ENCODE assay signal across 9 cellular contexts in genomic region chr16:48156790-48157209, GRCh38. TPM values are rescaled to one million over a fixed set of nuclear protein-coding genes. Genes with fewer than 3 reads are reported as not detected.
DNase-seq lines count a peak whose midpoint lies in the region; ATAC-seq, FAIRE-seq and TF ChIP-seq lines count a peak whose summit lies in the region.
"Had no signal": no experiment of that assay in that cellular context is flagged by ENCODE, and none has a peak within 500 bp of the region (broad histone marks: within the 10 kb centered on the region; RNA-seq: fewer than 3 reads in every experiment).

No MANE protein-coding gene starts in this region.

- peak; percentile 76 for FAIRE-seq in HepG2 (lab: Jason Lieb, UNC)

- in situ Hi-C loops in HepG2 (cut with HindIII; ENCODE audit: extremely low pct_ligation_motif_present, low pct_unique_long_range_greater_than_20kb), result no loop called here

- H3K4me2 ChIP-seq in HepG2 (ENCODE audit: low read depth, low read length), result peak overlapping the region; percentile 57

- H3K27me3 ChIP-seq in colonic mucosa (no peaks in the 10 kb centered on the region), HepG2 (ENCODE audit: control insufficient read depth in 1 of 2, insufficient read depth in 2 of 2, low read length in 2 of 2) (peaks cover 4 to 59% of the 10 kb centered on the region in 2 experiments; a peak in 4 of 5 replicates)

- H3K27ac ChIP-seq in colonic mucosa, result no peak overlapping the region
- H3K27ac ChIP-seq in HepG2 (ENCODE audit: extremely low read length, insufficient read depth, low read length), result no peak overlapping the region

- H3K36me3 ChIP-seq in colonic mucosa (no peaks in the 10 kb centered on the region), HepG2 (replicated peaks in 1 of 2; ENCODE audit: control insufficient read depth in 1 of 2, insufficient read depth in 2 of 2, low read length in 2 of 2) (no peaks in the 10 kb centered on the region)

- peak; percentile 77 for TF ChIP-seq RAD21 in HepG2 (CRISPR knock-in tag; IDR thresholded peaks at IDR 0.05)

- no peaks in the 10 kb centered on the region for H4K20me1 ChIP-seq in HepG2 (ENCODE audit: insufficient read depth, low read length)

- H3K9ac ChIP-seq in colonic mucosa (ENCODE audit: low read depth in 2 of 2, low read length in 2 of 2), result no peak overlapping the region
- no peak overlapping the region for H3K9ac ChIP-seq in HepG2 (ENCODE audit: insufficient read depth, low read depth, low read length)

- TF ChIP-seq EP300 in HepG2 (IDR thresholded peaks at IDR 0.05; ENCODE audit: low read depth in 2 of 2, low read length in 2 of 2), result no peak
- TF ChIP-seq EP300 in HepG2 (CRISPR knock-in tag; IDR thresholded peaks at IDR 0.05; ENCODE audit: borderline replicate concordance), result no peak

- WGBS in HepG2 (ENCODE audit: low lambda C conversion rate), result 14% methylated on average over 16 of the region's 16 CpGs

- DNase-seq in D341Med (ENCODE audit: low spot score) (peak; percentile 85), NCI-H524 treated with DMSO at 0.1 percent for 48 hours (lab: John Stamatoyannopoulos, UW) (peak; percentile 6), colonic mucosa (peak; percentile 83), HepG2 (ENCODE audit: low spot score) (peak; percentile 52)
- DNase-seq in activated CD4-positive, alpha-beta T cell treated with anti-CD3 and anti-CD28 coated beads, Interleukin-2, amount 50 U/mL, for 1 hour, result peak; percentile 81
- DNase-seq in stimulated activated CD4-positive, alpha-beta T cell treated with anti-CD3 and anti-CD28 coated beads, Interleukin-4, amount 100 ng/mL, for 1 hour, result peak; percentile 90

- POLR2A ChIA-PET in HepG2 (lab: Yijun Ruan, JAX), result no interaction called here

- H3K4me1 ChIP-seq in colonic mucosa, result no peaks in the 10 kb centered on the region
- peaks cover 8% of the 10 kb centered on the region for H3K4me1 ChIP-seq in HepG2 (ENCODE audit: insufficient read depth, low read length)

- no peaks in the 10 kb centered on the region for H3K79me2 ChIP-seq in HepG2 (ENCODE audit: insufficient read depth, low read length)

- no TSS peak for BruUV-seq in HepG2 (replicated peaks; lab: Mats Ljungman, UMichigan)

- no peak for TF ChIP-seq POLR2A in HepG2 (IDR thresholded peaks at IDR 0.05; ENCODE audit: insufficient read depth in 1 of 2, low read depth in 2 of 2, low read length in 2 of 2)

- H2AFZ ChIP-seq in HepG2 (ENCODE audit: low read length), result no peak overlapping the region

- TF ChIP-seq CTCF in colonic mucosa (IDR thresholded peaks at IDR 0.05), result peak; percentile 96
- TF ChIP-seq CTCF in HepG2 (CRISPR knock-in tag; IDR thresholded peaks at IDR 0.05), result peak; percentile 97

- ATAC-seq in HG02610 (IDR thresholded peaks at IDR 0.05; ENCODE audit: unreplicated experiment) (peak; percentile 32), HepG2 (peak; percentile 88), GM18502 (IDR thresholded peaks at IDR 0.05; ENCODE audit: poor library complexity, unreplicated experiment) (no peak)

- no peaks in the 10 kb centered on the region for H3K9me3 ChIP-seq in colonic mucosa
- no peaks in the 10 kb centered on the region for H3K9me3 ChIP-seq in HepG2 (ENCODE audit: low read length)

- no peak overlapping the region for H3K4me3 ChIP-seq in colonic mucosa
- H3K4me3 ChIP-seq in HepG2 (replicated peaks in 1 of 3; ENCODE audit: insufficient read depth in 1 of 3, low read depth in 2 of 3, low read length in 3 of 3), result peak overlapping the region in 1 of 3 experiments; percentile 31; a peak in 1 of 6 replicates

- intact Hi-C loops in colonic mucosa (cut with DNase I), result loop anchor here (5.0 kb wide), 1 partner anchor 1014 kb away; the partner anchor contains the start of gene NETO2
- intact Hi-C loops in HepG2 (cut with micrococcal nuclease; ENCODE audit: unreplicated experiment), result loop anchor here (2.0 kb wide), 2 partner anchors 898 to 1014 kb away; partner anchors contain the start of gene NETO2

- CTCF ChIA-PET in HepG2 (lab: Yijun Ruan, JAX; ENCODE audit: low intra/inter-chr PET ratio, low total read pairs), result interaction anchor here (1.0 to 2.1 kb wide), 7 partner anchors 8 to 1209 kb away, joined by 3 to 13 read pairs (median 7); partner anchors contain the start of gene NETO2

TF ChIP-seq in HepG2, 621 proteins besides CTCF, POLR2A, EP300 and RAD21 (continues in another document):
- TF ChIP-seq SNAI1 (CRISPR knock-in tag; IDR thresholded peaks at IDR 0.05; ENCODE audit: borderline replicate concordance) (no peak), GATA4 (IDR thresholded peaks at IDR 0.05; ENCODE audit: borderline replicate concordance, low read depth) (no peak), ZNF136 (CRISPR knock-in tag; IDR thresholded peaks at IDR 0.05; ENCODE audit: low read depth) (no peak), CEBPG (CRISPR knock-in tag; IDR thresholded peaks at IDR 0.05) (0 out of 2 replicates have a peak, but pooled peaks have one; percentile 12), SP4 (CRISPR knock-in tag; IDR thresholded peaks at IDR 0.05) (no peak; the same call in 1 of the 2 replicates), ZNF703 (CRISPR knock-in tag; IDR thresholded peaks at IDR 0.05; ENCODE audit: borderline replicate concordance) (no peak), NR0B2 (CRISPR knock-in tag; IDR thresholded peaks at IDR 0.05) (peak; percentile 58; the same call in 1 of the 2 replicates), YEATS2 (CRISPR knock-in tag; IDR thresholded peaks at IDR 0.05; ENCODE audit: borderline replicate concordance) (no peak), ZNF788 (CRISPR knock-in tag; IDR thresholded peaks at IDR 0.05; ENCODE audit: borderline replicate concordance) (no peak), ZBTB14 (CRISPR knock-in tag; IDR thresholded peaks at IDR 0.05) (no peak), AKAP8 (CRISPR knock-in tag; IDR thresholded peaks at IDR 0.05) (no peak), ZNF317 (CRISPR knock-in tag; IDR thresholded peaks at IDR 0.05) (0 out of 2 replicates have a peak, but pooled peaks have one; percentile 41), FOXJ3 (CRISPR knock-in tag; IDR thresholded peaks at IDR 0.05; ENCODE audit: borderline replicate concordance) (no peak), ZNF672 (CRISPR knock-in tag; IDR thresholded peaks at IDR 0.05) (no peak), IRF2 (CRISPR knock-in tag; IDR thresholded peaks at IDR 0.05) (0 out of 2 replicates have a peak, but pooled peaks have one; percentile 43), KLF16 (CRISPR knock-in tag; IDR thresholded peaks at IDR 0.05) (0 out of 4 replicates have a peak, but pooled peaks of 1 of the 2 experiments have one; percentile 52), ZSCAN9 (CRISPR knock-in tag; IDR thresholded peaks at IDR 0.05; ENCODE audit: borderline replicate concordance) (no peak), HNRNPL (IDR thresholded peaks at IDR 0.05; ENCODE audit: low read depth, low read length) (no peak), SRSF1 (optimal IDR thresholded peaks at IDR 0.05; ENCODE audit: low read depth, low read length) (no peak)
- TF ChIP-seq, protein P1, sequence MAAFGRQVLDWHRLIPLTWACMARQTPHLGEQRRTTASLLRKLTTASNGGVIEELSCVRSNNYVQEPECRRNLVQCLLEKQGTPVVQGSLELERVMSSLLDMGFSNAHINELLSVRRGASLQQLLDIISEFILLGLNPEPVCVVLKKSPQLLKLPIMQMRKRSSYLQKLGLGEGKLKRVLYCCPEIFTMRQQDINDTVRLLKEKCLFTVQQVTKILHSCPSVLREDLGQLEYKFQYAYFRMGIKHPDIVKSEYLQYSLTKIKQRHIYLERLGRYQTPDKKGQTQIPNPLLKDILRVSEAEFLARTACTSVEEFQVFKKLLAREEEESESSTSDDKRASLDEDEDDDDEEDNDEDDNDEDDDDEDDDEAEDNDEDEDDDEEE (CRISPR knock-in tag; IDR thresholded peaks at IDR 0.05), result 0 out of 2 replicates have a peak, but pooled peaks have one; percentile 12

RNA-seq across cellular contexts. Expression of gene ABCC12, which starts 1.0 kb away (rescaled TPM):
- total RNA-seq in colonic mucosa (not detected), HepG2 (2016; rRNA removed; fragmentation: Illumina TruSeq; extraction: Trizol) (not detected in 2 replicates)
- total RNA-seq in HepG2 (2016; cell fraction: cytosol; rRNA removed; fragmentation: Illumina TruSeq; extraction: Trizol; ENCODE audit: low read depth), result not detected in 2 replicates
- total RNA-seq in HepG2 (2016; cell fraction: insoluble cytoplasmic fraction; rRNA removed; fragmentation: Illumina TruSeq; extraction: Trizol), result not detected in 2 replicates
- not detected in 2 replicates for total RNA-seq in HepG2 (2016; cell fraction: membrane; rRNA removed; fragmentation: Illumina TruSeq; extraction: Trizol)
- not detected in 2 replicates for total RNA-seq in HepG2 (2016; cell fraction: nucleus; rRNA removed; fragmentation: Illumina TruSeq; extraction: Trizol)
- polyA plus RNA-seq in HepG2 (2011; rRNA removed), result 0.22 TPM in 1 of 2 replicates, not detected in the other
- polyA plus RNA-seq in HepG2 (2011; cell fraction: cytosol; rRNA removed), result not detected in 2 replicates
- not detected in 2 replicates for polyA plus RNA-seq in HepG2 (2011; cell fraction: nucleus; rRNA removed)
- not detected in 2 replicates for polyA plus RNA-seq in HepG2 (2012)
- not detected in 2 replicates for polyA plus RNA-seq in HepG2 (2016; cell fraction: cytosol; fragmentation: Illumina TruSeq; extraction: Trizol; ENCODE audit: low read depth)
- not detected in 2 replicates for polyA plus RNA-seq in HepG2 (2016; cell fraction: insoluble cytoplasmic fraction; fragmentation: Illumina TruSeq; extraction: Trizol; ENCODE audit: low read depth)
- not detected in 2 replicates for polyA plus RNA-seq in HepG2 (2016; cell fraction: membrane; fragmentation: Illumina TruSeq; extraction: Trizol; ENCODE audit: low read depth)
- not detected in 2 replicates for polyA plus RNA-seq in HepG2 (2016; cell fraction: nucleus; fragmentation: Illumina TruSeq; extraction: Trizol; ENCODE audit: insufficient read depth, low read depth)
- polyA minus RNA-seq in HepG2 (2011; rRNA and poly(A)+ RNA removed; ENCODE audit: low replicate concordance), result not detected in 2 replicates
- polyA minus RNA-seq in HepG2 (2011; cell fraction: cytosol; rRNA and poly(A)+ RNA removed), result not detected in 2 replicates
- not detected in 2 replicates for polyA minus RNA-seq in HepG2 (2011; cell fraction: nucleus; rRNA and poly(A)+ RNA removed)
- total RNA-seq: T-helper 1 cell treated with Interleukin-12 subunit alpha and Interleukin-12 subunit beta and Interleukin-4 antibody, amounts not matched to agents 30 ng/mL and 1 ng/mL, for 36 hours had no signal

Comparison
In these comparisons a context has a peak if more than half of its experiments do, and no peak if none do; other contexts are left out.
1. DNase-seq: peak in every context shown above with its lines; median percentile 90 in stimulated activated CD4-positive, alpha-beta T cell treated with anti-CD3 and anti-CD28 coated beads, Interleukin-4, amount 100 ng/mL, for 1 hour; 85 in D341Med; 83 in colonic mucosa; 81 in activated CD4-positive, alpha-beta T cell treated with anti-CD3 and anti-CD28 coated beads, Interleukin-2, amount 50 U/mL, for 1 hour; 52 in HepG2; 6 in NCI-H524 treated with DMSO at 0.1 percent for 48 hours.